ENCODE assay signal across 8 cellular contexts in the genomic region with DNA sequence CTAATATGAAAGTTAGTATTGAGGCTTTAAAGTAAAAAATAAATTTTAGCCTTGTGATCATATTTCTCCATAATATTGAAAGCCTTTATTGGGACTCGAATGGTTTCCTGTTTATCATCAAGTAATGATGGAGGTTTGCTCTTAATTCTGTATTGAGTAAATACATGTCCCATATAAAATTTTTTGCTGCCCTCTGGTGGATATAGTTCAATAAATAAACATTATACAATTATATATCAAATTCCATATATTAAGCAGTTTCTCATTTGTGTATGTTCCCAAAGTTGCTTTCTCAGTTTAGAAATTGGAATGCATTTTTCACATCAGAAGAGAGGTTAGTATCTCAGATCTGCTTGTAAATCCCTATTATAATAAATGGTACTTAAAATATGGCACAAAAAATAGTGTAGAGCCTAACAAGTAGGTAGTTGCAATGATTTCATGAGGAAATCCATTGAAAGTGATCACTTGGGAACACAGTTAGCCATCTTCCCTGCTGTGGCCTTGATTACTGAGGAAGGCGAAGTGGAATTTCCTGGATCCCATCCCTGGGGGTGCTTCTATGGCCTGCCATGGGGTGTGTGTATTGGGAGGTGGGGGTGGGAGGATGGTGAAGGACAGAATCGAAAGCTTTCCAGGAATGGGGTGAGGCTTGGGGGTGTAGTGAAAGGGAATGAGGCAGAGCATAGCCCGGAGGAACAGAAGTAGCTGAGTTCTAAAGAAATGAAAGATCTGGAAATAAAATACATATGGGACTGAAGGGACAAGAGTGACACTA.
DNase-seq lines count a peak whose midpoint lies in the region; ATAC-seq and TF ChIP-seq lines count a peak whose summit lies in the region.

No MANE protein-coding gene starts in this region.

- no peak overlapping the region for H3K4me3 Mint-ChIP-seq in WTC11
- H3K4me3 Mint-ChIP-seq in activated naive CD8-positive, alpha-beta T cell treated with anti-CD3 and anti-CD28 coated beads, Interleukin-2, amount 50 U/mL, for 24 hours, result no peak overlapping the region

- peaks cover 24% of the 10 kb centered on the region for H3K36me3 Mint-ChIP-seq in WTC11
- H3K36me3 Mint-ChIP-seq in activated naive CD8-positive, alpha-beta T cell treated with anti-CD3 and anti-CD28 coated beads, Interleukin-2, amount 50 U/mL, for 24 hours (ENCODE audit: low read depth), result no peaks in the 10 kb centered on the region

- peak overlapping the region; percentile 67 for H3K27ac Mint-ChIP-seq in WTC11
- H3K27ac Mint-ChIP-seq in activated naive CD8-positive, alpha-beta T cell treated with anti-CD3 and anti-CD28 coated beads, Interleukin-2, amount 50 U/mL, for 24 hours, result no peak overlapping the region

- DNase-seq in GM03348 (ENCODE audit: low spot score), result peak; percentile 59
- DNase-seq in NCI-H1092 treated with DMSO at 0.1 percent for 48 hours (lab: John Stamatoyannopoulos, UW), result peak; percentile 59
- DNase-seq in WTC11 (ENCODE audit: low spot score), result no peak
- peak; percentile 14 for DNase-seq in iPS-NIHi11 (ENCODE audit: low spot score)
- DNase-seq in HPDE6-E6E7 (ENCODE audit: extremely low spot score), result no peak
- DNase-seq in activated naive CD8-positive, alpha-beta T cell treated with anti-CD3 and anti-CD28 coated beads, Interleukin-2, amount 50 U/mL, for 24 hours, result no peak

- POLR2A ChIA-PET in WTC11 (lab: Charles Lee), result no interaction called here

- ATAC-seq in WTC11, result peak; percentile 56
- no peak for ATAC-seq in GM19397 (IDR thresholded peaks at IDR 0.05; ENCODE audit: unreplicated experiment)
- no peak for ATAC-seq in GM19351 (IDR thresholded peaks at IDR 0.05; ENCODE audit: unreplicated experiment)
- no peak for ATAC-seq in activated naive CD8-positive, alpha-beta T cell treated with anti-CD3 and anti-CD28 coated beads, Interleukin-2, amount 50 U/mL, for 24 hours

- H3K27me3 Mint-ChIP-seq in WTC11 (ENCODE audit: low read depth), result no peaks in the 10 kb centered on the region
- H3K27me3 Mint-ChIP-seq in activated naive CD8-positive, alpha-beta T cell treated with anti-CD3 and anti-CD28 coated beads, Interleukin-2, amount 50 U/mL, for 24 hours, result peaks cover 5% of the 10 kb centered on the region

- CTCF ChIA-PET in WTC11 (lab: Charles Lee), result interaction anchor here (1.1 to 3.1 kb wide), 2 partner anchors 22 to 28 kb away, joined by 3 to 11 read pairs; no protein-coding TSS in a partner anchor

- peaks cover 27% of the 10 kb centered on the region for H3K9me3 Mint-ChIP-seq in WTC11
- peaks cover 11% of the 10 kb centered on the region for H3K9me3 Mint-ChIP-seq in activated naive CD8-positive, alpha-beta T cell treated with anti-CD3 and anti-CD28 coated beads, Interleukin-2, amount 50 U/mL, for 24 hours

- no peak for TF ChIP-seq CTCF in WTC11 (IDR thresholded peaks at IDR 0.05)

- peaks cover 61% of the 10 kb centered on the region for H3K4me1 Mint-ChIP-seq in WTC11
- peaks cover 5% of the 10 kb centered on the region for H3K4me1 Mint-ChIP-seq in activated naive CD8-positive, alpha-beta T cell treated with anti-CD3 and anti-CD28 coated beads, Interleukin-2, amount 50 U/mL, for 24 hours

TF ChIP-seq in WTC11, 78 proteins besides CTCF, POLR2A, EP300 and RAD21:
- no peak for TF ChIP-seq ZNF671 (CRISPR knock-in tag; IDR thresholded peaks at IDR 0.05)
- TF ChIP-seq TEAD1 (CRISPR knock-in tag; IDR thresholded peaks at IDR 0.05), result 0 out of 2 replicates have a peak, but pooled peaks have one; percentile 31

Comparison
In these comparisons a context has a peak if more than half of its experiments do, and no peak if none do; other contexts are left out.
1. DNase-seq: peak in GM03348 (single experiment), NCI-H1092 treated with DMSO at 0.1 percent for 48 hours (single experiment) and iPS-NIHi11 (single experiment); none in WTC11 (single experiment), HPDE6-E6E7 (single experiment) and activated naive CD8-positive, alpha-beta T cell treated with anti-CD3 and anti-CD28 coated beads, Interleukin-2, amount 50 U/mL, for 24 hours (single experiment).